23 cellular contexts compared by ENCODE assay signal in genomic region chr20:9996944-9997343, GRCh38. TPM values are rescaled to one million over a fixed set of nuclear protein-coding genes. Genes with fewer than 3 reads are reported as not detected.
DNase-seq lines count a peak whose midpoint lies in the region; ATAC-seq, FAIRE-seq and TF ChIP-seq lines count a peak whose summit lies in the region.
"Had no signal": no experiment of that assay in that cellular context is flagged by ENCODE, and none has a peak within 500 bp of the region (broad histone marks: within the 10 kb centered on the region; RNA-seq: fewer than 3 reads in every experiment).

No MANE protein-coding gene starts in this region.

- H3K27ac ChIP-seq in foreskin keratinocyte: no peak overlapping the region
- H3K27ac ChIP-seq: RWPE1, SJCRH30 had no signal

- DNase-seq in adipocyte (ENCODE audit: low read depth): peak; percentile 36
- peak; percentile 78 for DNase-seq in epithelial cell of esophagus (ENCODE audit: low read depth)
- peak in 1 of 2 donors; percentile 52 for DNase-seq in foreskin keratinocyte
- no peak for DNase-seq in SIG-M5 (lab: John Stamatoyannopoulos, UW)
- no peak for DNase-seq in NCI-H1436 treated with DMSO at 0.1 percent for 48 hours (lab: John Stamatoyannopoulos, UW)
- DNase-seq in T-helper 1 cell: no peak
- DNase-seq: 8988T; BE2C; Caco-2; CD4-positive, CD25-positive, alpha-beta regulatory T cell; GDM1; NCI-H1417 treated with DMSO at 0.1 percent for 48 hours; NCI-H1930; NCI-H226; NCI-H524; NCI-H82; SJCRH30 had no signal

- no peak overlapping the region for H3K4me3 ChIP-seq in adipocyte (ENCODE audit: low read length)
- H3K4me3 ChIP-seq in epithelial cell of esophagus (ENCODE audit: low read length): no peak overlapping the region
- H3K4me3 ChIP-seq: GM12878, SJCRH30 had no signal

- ATAC-seq in foreskin keratinocyte (peak; percentile 60), GM21737 (IDR thresholded peaks at IDR 0.05; ENCODE audit: unreplicated experiment) (no peak)
- ATAC-seq: GM12878 had no signal

- TF ChIP-seq CTCF in epithelial cell of esophagus (IDR thresholded peaks at IDR 0.05; ENCODE audit: insufficient read depth, low read depth, low read length, missing control alignments) (no peak), foreskin keratinocyte (conservative IDR thresholded peaks at IDR 0.05) (no peak)

- H3K4me1 ChIP-seq in adipocyte (ENCODE audit: control insufficient read depth, insufficient read depth, low read length) (peaks cover 13% of the 10 kb centered on the region), foreskin keratinocyte (no peaks in the 10 kb centered on the region)
- H3K4me1 ChIP-seq: BE2C, Caco-2, SJCRH30 had no signal

- no peaks in the 10 kb centered on the region for H3K36me3 ChIP-seq in adipocyte (ENCODE audit: control insufficient read depth, insufficient read depth, low read length, severe bottlenecking)
- H3K36me3 ChIP-seq: BE2C, SJCRH30 had no signal

- H3K27me3 ChIP-seq in adipocyte (replicated peaks; ENCODE audit: control insufficient read depth, insufficient read depth, low read length) (no peaks in the 10 kb centered on the region), foreskin keratinocyte (no peaks in the 10 kb centered on the region)
- H3K27me3 ChIP-seq: SJCRH30 had no signal

- peak; percentile 29 for FAIRE-seq in A204.1 (lab: Jason Lieb, UNC)
- FAIRE-seq: GM12878, GM19239, H1 had no signal

- H3K9ac ChIP-seq in adipocyte (ENCODE audit: low read length): no peak overlapping the region

- H3K9me3 ChIP-seq in adipocyte (ENCODE audit: control insufficient read depth, low read length): peaks cover 4% of the 10 kb centered on the region
- H3K9me3 ChIP-seq: BE2C, Caco-2, SJCRH30 had no signal

RNA-seq across cellular contexts. Expression of gene ANKEF1, which starts 37.8 kb away (rescaled TPM):
- total RNA-seq in foreskin keratinocyte: 9.7 and 10.2 TPM in 2 replicates
- polyA plus RNA-seq in foreskin keratinocyte: 2.5 and 3.0 TPM in 2 replicates
- total RNA-seq: SJCRH30 had no signal

Comparison
In these comparisons a context has a peak if more than half of its experiments do, and no peak if none do; other contexts are left out.
1. DNase-seq: peak in adipocyte (single experiment) and epithelial cell of esophagus (single experiment); none in SIG-M5 (single experiment), NCI-H1436 treated with DMSO at 0.1 percent for 48 hours (single experiment) and T-helper 1 cell (0 of 5).